ENCODE assay signal across 1 cellular context in genomic region chr14:54349713-54350112, GRCh38.
TF ChIP-seq lines count a peak whose summit lies in the region.

No MANE protein-coding gene starts in this region.

TF ChIP-seq in GM23338, 12 proteins besides CTCF, POLR2A, EP300 and RAD21 (continued from another document):
- TF ChIP-seq ZNF462 (CRISPR knock-in tag; IDR thresholded peaks at IDR 0.05) (no peak), ZNF331 (CRISPR knock-in tag; IDR thresholded peaks at IDR 0.05; ENCODE audit: low read depth) (no peak), EZH2 (IDR thresholded peaks at IDR 0.05; ENCODE audit: low read depth, unreplicated experiment) (no peak), POLR2AphosphoS5 (IDR thresholded peaks at IDR 0.05; ENCODE audit: low read depth) (no peak), STAT1 (IDR thresholded peaks at IDR 0.05; ENCODE audit: unreplicated experiment) (no peak), CREB1 (CRISPR knock-in tag; IDR thresholded peaks at IDR 0.05; ENCODE audit: low read depth) (no peak), JUNB (IDR thresholded peaks at IDR 0.05; ENCODE audit: unreplicated experiment) (no peak), EZH2phosphoT487 (IDR thresholded peaks at IDR 0.05; ENCODE audit: unreplicated experiment) (no peak), REST (IDR thresholded peaks at IDR 0.05; ENCODE audit: unreplicated experiment) (no peak), NANOG (IDR thresholded peaks at IDR 0.05; ENCODE audit: borderline replicate concordance) (no peak)
- TF ChIP-seq, protein P1, sequence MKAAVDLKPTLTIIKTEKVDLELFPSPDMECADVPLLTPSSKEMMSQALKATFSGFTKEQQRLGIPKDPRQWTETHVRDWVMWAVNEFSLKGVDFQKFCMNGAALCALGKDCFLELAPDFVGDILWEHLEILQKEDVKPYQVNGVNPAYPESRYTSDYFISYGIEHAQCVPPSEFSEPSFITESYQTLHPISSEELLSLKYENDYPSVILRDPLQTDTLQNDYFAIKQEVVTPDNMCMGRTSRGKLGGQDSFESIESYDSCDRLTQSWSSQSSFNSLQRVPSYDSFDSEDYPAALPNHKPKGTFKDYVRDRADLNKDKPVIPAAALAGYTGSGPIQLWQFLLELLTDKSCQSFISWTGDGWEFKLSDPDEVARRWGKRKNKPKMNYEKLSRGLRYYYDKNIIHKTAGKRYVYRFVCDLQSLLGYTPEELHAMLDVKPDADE (IDR thresholded peaks at IDR 0.05): no peak
TF ChIP-seq in GM23338: peak in this region for 0.
